In genomic region chr4:37138789-37139188, GRCh38 we compare ENCODE assay signal across 29 cellular contexts.
A peak's percentile ranks its signal among the peaks of the same experiment; 100 is the strongest.
DNase-seq lines count a peak whose midpoint lies in the region; ATAC-seq and TF ChIP-seq lines count a peak whose summit lies in the region.
"Had no signal": no experiment of that assay in that cellular context is flagged by ENCODE, and none has a peak within 500 bp of the region (broad histone marks: within the 10 kb centered on the region; RNA-seq: fewer than 3 reads in every experiment).

No MANE protein-coding gene starts in this region.

- H3K27ac Mint-ChIP-seq in endodermal cell: no peak overlapping the region
- H3K27ac Mint-ChIP-seq: activated naive CD8-positive, alpha-beta T cell treated with anti-CD3 and anti-CD28 coated beads, Interleukin-2, amount 50 U/mL, for 24 hours; memory B cell; natural killer cell had no signal

- no peak for TF ChIP-seq CTCF in endodermal cell (conservative IDR thresholded peaks at IDR 0.05)

- no peaks in the 10 kb centered on the region for H3K9me3 ChIP-seq in endodermal cell (ENCODE audit: control insufficient read depth, low read length)
- H3K9me3 ChIP-seq: BE2C, ovary, upper lobe of right lung had no signal

- ATAC-seq in GM18502 (IDR thresholded peaks at IDR 0.05; ENCODE audit: poor library complexity, unreplicated experiment): peak; percentile 46
- peak; percentile 35 for ATAC-seq in GM19023 (IDR thresholded peaks at IDR 0.05; ENCODE audit: unreplicated experiment)
- ATAC-seq in HG02642 (IDR thresholded peaks at IDR 0.05; ENCODE audit: poor library complexity, unreplicated experiment): peak; percentile 43
- ATAC-seq in HG03280 (IDR thresholded peaks at IDR 0.05; ENCODE audit: unreplicated experiment): peak; percentile 51
- ATAC-seq: natural killer cell, PC-3, right cardiac atrium, upper lobe of right lung had no signal

- no peak overlapping the region for H3K4me3 Mint-ChIP-seq in endodermal cell
- H3K4me3 Mint-ChIP-seq: activated naive CD8-positive, alpha-beta T cell treated with anti-CD3 and anti-CD28 coated beads, Interleukin-2, amount 50 U/mL, for 24 hours; memory B cell; natural killer cell had no signal

- peaks cover 2% of the 10 kb centered on the region for H3K4me1 ChIP-seq in endodermal cell (ENCODE audit: control insufficient read depth, insufficient read depth, low read length)
- H3K4me1 ChIP-seq: BE2C, upper lobe of right lung had no signal

- no peak overlapping the region for H3K4me3 ChIP-seq in endodermal cell (ENCODE audit: low read length)
- H3K4me3 ChIP-seq: ovary, upper lobe of right lung had no signal

- H3K4me1 Mint-ChIP-seq in endodermal cell: no peaks in the 10 kb centered on the region
- H3K4me1 Mint-ChIP-seq: activated naive CD8-positive, alpha-beta T cell treated with anti-CD3 and anti-CD28 coated beads, Interleukin-2, amount 50 U/mL, for 24 hours; memory B cell; natural killer cell had no signal

- H3K36me3 Mint-ChIP-seq in endodermal cell (ENCODE audit: low read depth): no peaks in the 10 kb centered on the region
- H3K36me3 Mint-ChIP-seq: memory B cell, natural killer cell had no signal

- H3K27me3 Mint-ChIP-seq in endodermal cell (ENCODE audit: insufficient read depth): no peaks in the 10 kb centered on the region
- H3K27me3 Mint-ChIP-seq: activated naive CD8-positive, alpha-beta T cell treated with anti-CD3 and anti-CD28 coated beads, Interleukin-2, amount 50 U/mL, for 24 hours; memory B cell had no signal

- no peak overlapping the region for H3K27ac ChIP-seq in endodermal cell (ENCODE audit: low read depth, low read length)
- H3K27ac ChIP-seq: brain microvascular endothelial cell, ovary, upper lobe of right lung, VCaP had no signal

- DNase-seq in endodermal cell (no peak), amygdala (lab: John Stamatoyannopoulos, UW) (no peak), posterior cingulate gyrus (no peak), NCI-H1417 treated with DMSO at 0.1 percent for 48 hours (lab: John Stamatoyannopoulos, UW) (no peak)
- DNase-seq: activated CD4-positive, alpha-beta T cell treated with anti-CD3 and anti-CD28 coated beads, Interleukin-2, amount 50 U/mL, for 1 hour; activated CD8-positive, alpha-beta memory T cell treated with anti-CD3 and anti-CD28 coated beads, Interleukin-2, amount 50 U/mL, for 4 hours; activated effector memory CD4-positive, alpha-beta T cell treated with anti-CD3 and anti-CD28 coated beads, Interleukin-2, amount 50 U/mL, for 16 hours; activated naive CD8-positive, alpha-beta T cell treated with anti-CD3 and anti-CD28 coated beads, Interleukin-2, amount 50 U/mL, for 24 hours; BE2C; brain microvascular endothelial cell; cortex of kidney; DMS79 treated with DMSO at 0.1 percent for 48 hours; MV-4-11; natural killer cell; NCI-H187 treated with DMSO at 0.1 percent for 48 hours; NCI-H226; ovary; PC-3; right cardiac atrium; SIG-M5; stimulated activated CD8-positive, alpha-beta memory T cell treated with anti-CD3 and anti-CD28 coated beads, Interleukin-4, amount 100 ng/mL, for 48 hours; T-helper 1 cell; upper lobe of right lung had no signal

- no peaks in the 10 kb centered on the region for H3K27me3 ChIP-seq in endodermal cell (ENCODE audit: control insufficient read depth, insufficient read depth, low read length, poor library complexity, severe bottlenecking)
- H3K27me3 ChIP-seq: BE2C, brain microvascular endothelial cell, upper lobe of right lung had no signal

- intact Hi-C loops in posterior cingulate gyrus (cut with DNase I): no loop called here

- H3K36me3 ChIP-seq in endodermal cell (ENCODE audit: control insufficient read depth, insufficient read depth, low read length): no peaks in the 10 kb centered on the region
- H3K36me3 ChIP-seq: BE2C, brain microvascular endothelial cell, ovary, upper lobe of right lung had no signal

- H3K9me3 Mint-ChIP-seq in endodermal cell: no peaks in the 10 kb centered on the region

- H3K9ac ChIP-seq in endodermal cell (ENCODE audit: extremely low read depth, low read length, poor library complexity, severe bottlenecking): no peak overlapping the region

- 40 to 48% methylated on average over 2 of the region's 2 CpGs for WGBS in endodermal cell (ENCODE audit: insufficient coverage in 1 of 2, insufficient read length in 1 of 2), 2 experiments
